Comparison of ENCODE assay signal across 9 cellular contexts in the genomic region with DNA sequence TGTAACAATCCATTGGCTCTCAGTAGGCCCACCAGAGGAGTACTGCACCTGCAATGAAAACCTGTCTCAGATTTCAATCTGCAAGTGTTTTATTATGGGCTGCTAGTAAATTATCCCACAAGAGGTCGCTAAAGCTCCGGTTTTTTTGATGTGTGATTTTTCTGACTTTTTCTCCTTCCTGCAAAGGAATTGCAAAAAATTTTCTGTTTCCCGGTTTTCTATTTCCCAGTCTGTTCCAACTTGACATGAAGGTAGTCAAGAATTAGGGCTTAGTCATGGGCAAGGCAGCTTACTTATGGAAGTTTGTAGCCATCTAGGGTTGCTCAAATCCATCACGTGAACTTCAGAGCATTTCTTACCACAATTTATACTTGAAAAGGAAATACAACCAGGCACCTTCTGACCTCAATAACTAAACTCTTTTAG. TPM values are rescaled to one million over a fixed set of nuclear protein-coding genes. Genes with fewer than 3 reads are reported as not detected.
A peak's percentile ranks its signal among the peaks of the same experiment; 100 is the strongest.
DNase-seq lines count a peak whose midpoint lies in the region; ATAC-seq and TF ChIP-seq lines count a peak whose summit lies in the region.
"Had no signal": no experiment of that assay in that cellular context is flagged by ENCODE, and none has a peak within 500 bp of the region (broad histone marks: within the 10 kb centered on the region; RNA-seq: fewer than 3 reads in every experiment).

No MANE protein-coding gene starts in this region.

- RAD21 ChIA-PET in HCT116 (lab: Charles Lee; ENCODE audit: low non-redundant PET in 1 of 2, low total read pairs in 2 of 2, uncharacterized antibody in 2 of 2, unreplicated experiment in 2 of 2), result interaction anchor here (1.0 to 1.5 kb wide), 2 partner anchors 374 kb away, joined by 3 to 6 read pairs; no protein-coding TSS in a partner anchor

- no peaks in the 10 kb centered on the region for H3K79me2 ChIP-seq in HCT116 (ENCODE audit: insufficient read depth, low read length)

- no peak overlapping the region for H2AFZ ChIP-seq in HCT116 (ENCODE audit: low read depth, low read length, poor library complexity, severe bottlenecking)

- CTCF ChIA-PET in HCT116 (lab: Charles Lee), result interaction anchor here (0.8 to 3.6 kb wide), 11 partner anchors 8 to 781 kb away, joined by 3 to 24 read pairs (median 5); no protein-coding TSS in a partner anchor

- ATAC-seq in HCT116, result peak; percentile 74
- ATAC-seq in left lobe of liver, result peak; percentile 80
- ATAC-seq in upper lobe of left lung (ENCODE audit: low FRiP score in 2 of 2), result peak in 1 of 2 donors; percentile 66
- ATAC-seq: stimulated activated effector memory CD8-positive, alpha-beta T cell treated with anti-CD3 and anti-CD28 coated beads, Interleukin-12 subunit alpha, Interleukin-12 subunit beta, amount 100 ng/mL, for 72 hours had no signal

- H3K27me3 ChIP-seq in HCT116 (ENCODE audit: insufficient read depth, low read length), result no peaks in the 10 kb centered on the region
- H3K27me3 ChIP-seq in upper lobe of left lung, result no peaks in the 10 kb centered on the region

- no peaks in the 10 kb centered on the region for H3K9me2 ChIP-seq in HCT116 (ENCODE audit: insufficient read depth)

- H3K9ac ChIP-seq in HCT116 (ENCODE audit: low read length), result no peak overlapping the region

- peak overlapping the region; percentile 3; the same call in 1 of the 2 replicates for H3K4me2 ChIP-seq in HCT116 (ENCODE audit: low read length)

- no peaks in the 10 kb centered on the region for H4K20me1 ChIP-seq in HCT116 (ENCODE audit: insufficient read depth)

- H3K27ac ChIP-seq in HCT116 (ENCODE audit: low read depth, low read length), result no peak overlapping the region
- H3K27ac ChIP-seq in upper lobe of left lung, result no peak overlapping the region

- peak; percentile 80 for TF ChIP-seq RAD21 in HCT116 (IDR thresholded peaks at IDR 0.05; ENCODE audit: low read depth)

- no peaks in the 10 kb centered on the region for H3K36me3 ChIP-seq in HCT116 (ENCODE audit: control insufficient read depth in 1 of 2, insufficient read depth in 2 of 2, low read length in 2 of 2)
- no peaks in the 10 kb centered on the region for H3K36me3 ChIP-seq in upper lobe of left lung

- TF ChIP-seq POLR2A in HCT116 (IDR thresholded peaks at IDR 0.05; ENCODE audit: borderline replicate concordance, extremely low read depth, insufficient read depth, insufficient read length) (no peak), upper lobe of left lung (IDR thresholded peaks at IDR 0.05) (no peak)

- H3K4me1 ChIP-seq in HCT116 (ENCODE audit: control insufficient read depth in 1 of 2, insufficient read depth in 2 of 2, low read length in 2 of 2) (peaks cover 0 to 14% of the 10 kb centered on the region in 2 experiments; a peak in 2 of 4 replicates), upper lobe of left lung (no peaks in the 10 kb centered on the region)

- intact Hi-C loops in HCT116 (cut with micrococcal nuclease), result loop anchor here (1.0 to 10.0 kb wide), 6 partner anchors 85 to 1019 kb away; partner anchors contain the start of gene MAP7

- H3K4me3 ChIP-seq in HCT116 (replicated peaks in 1 of 2; ENCODE audit: low read depth in 1 of 2, low read length in 2 of 2) (no peak overlapping the region), upper lobe of left lung (no peak overlapping the region)

- no peak for TF ChIP-seq EP300 in upper lobe of left lung (IDR thresholded peaks at IDR 0.05)

- peak; percentile 61 to 79 (median 74); a peak in 5 of 6 replicates for TF ChIP-seq CTCF in HCT116 (IDR thresholded peaks at IDR 0.05 in 2 of 3, conservative IDR thresholded peaks at IDR 0.05 in 1 of 3; ENCODE audit: borderline replicate concordance in 1 of 3, insufficient read depth in 1 of 3, low read depth in 2 of 3, low read length in 2 of 3)
- peak in 5 of 6 experiments; percentile 18 to 60 (median 44) for TF ChIP-seq CTCF in upper lobe of left lung (IDR thresholded peaks at IDR 0.05)

- 5 to 8% methylated on average over 4 of the region's 4 CpGs for WGBS in upper lobe of left lung, 2 donors

- H3K9me3 ChIP-seq in HCT116 (ENCODE audit: control insufficient read depth in 1 of 2, insufficient read depth in 1 of 2, low read depth in 1 of 2, low read length in 2 of 2), result no peaks in the 10 kb centered on the region
- no peaks in the 10 kb centered on the region for H3K9me3 ChIP-seq in upper lobe of left lung

- DNase-seq in NCI-H1436 (lab: John Stamatoyannopoulos, UW) (peak; percentile 42), NCI-H1436 treated with DMSO at 0.1 percent for 48 hours (lab: John Stamatoyannopoulos, UW) (no peak), HCT116 (ENCODE audit: low read depth, low spot score) (peak; percentile 31), NCI-H82 (lab: John Stamatoyannopoulos, UW) (peak; percentile 52), brain pericyte (ENCODE audit: low read depth, low spot score) (peak; percentile 7), left lobe of liver (ENCODE audit: low spot score) (no peak), upper lobe of left lung (no peak)
- DNase-seq in activated naive CD4-positive, alpha-beta T cell treated with anti-CD3 and anti-CD28 coated beads, Interleukin-2, amount 50 U/mL, for 16 hours, result no peak

- no TSS peak for BruUV-seq in HCT116 (replicated peaks; lab: Mats Ljungman, UMichigan)

- POLR2A ChIA-PET in HCT116 (lab: Charles Lee), result no interaction called here

TF ChIP-seq in HCT116, 20 proteins besides CTCF, POLR2A, EP300 and RAD21 (continues in another document):
- TF ChIP-seq EZH2phosphoT487 (IDR thresholded peaks at IDR 0.05; ENCODE audit: borderline replicate concordance), result no peak
- TF ChIP-seq EZH2 (IDR thresholded peaks at IDR 0.05), result no peak
- TF ChIP-seq CEBPB (IDR thresholded peaks at IDR 0.05; ENCODE audit: low read depth), result no peak
- TF ChIP-seq, protein P1, sequence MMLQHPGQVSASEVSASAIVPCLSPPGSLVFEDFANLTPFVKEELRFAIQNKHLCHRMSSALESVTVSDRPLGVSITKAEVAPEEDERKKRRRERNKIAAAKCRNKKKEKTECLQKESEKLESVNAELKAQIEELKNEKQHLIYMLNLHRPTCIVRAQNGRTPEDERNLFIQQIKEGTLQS (IDR thresholded peaks at IDR 0.05), result no peak
- TF ChIP-seq EGR1 (IDR thresholded peaks at IDR 0.05; ENCODE audit: low read depth), result no peak
- no peak for TF ChIP-seq FOSL1 (IDR thresholded peaks at IDR 0.05; ENCODE audit: low read depth)
- TF ChIP-seq JUND (IDR thresholded peaks at IDR 0.05), result no peak
- no peak for TF ChIP-seq POLR2AphosphoS5 (IDR thresholded peaks at IDR 0.05; ENCODE audit: low read depth, low read length)
- no peak for TF ChIP-seq CBX3 (IDR thresholded peaks at IDR 0.05; ENCODE audit: low read depth)
- no peak for TF ChIP-seq SIN3A (IDR thresholded peaks at IDR 0.05; ENCODE audit: low read depth)
- TF ChIP-seq SP1 (IDR thresholded peaks at IDR 0.05; ENCODE audit: low read depth), result no peak
- TF ChIP-seq ZFX (IDR thresholded peaks at IDR 0.05), result no peak
- no peak for TF ChIP-seq ELF1 (IDR thresholded peaks at IDR 0.05; ENCODE audit: borderline replicate concordance, low read depth)
- TF ChIP-seq REST (IDR thresholded peaks at IDR 0.05; ENCODE audit: low read depth), result no peak
- no peak for TF ChIP-seq YY1 (IDR thresholded peaks at IDR 0.05; ENCODE audit: extremely low read depth, insufficient replicate concordance, low read depth, low read length)
- no peak for TF ChIP-seq ZNF274 (IDR thresholded peaks at IDR 0.05; ENCODE audit: low read depth, low read length)
- no peak for TF ChIP-seq ZBTB33 (IDR thresholded peaks at IDR 0.05; ENCODE audit: extremely low read depth, insufficient replicate concordance, low read length)

RNA-seq across cellular contexts. Expression of gene AHI1, which starts 38.5 kb away (rescaled TPM):
- total RNA-seq in HCT116 (2021; ENCODE audit: unreplicated experiment), result 29.6 TPM
- 12.6 and 14.4 TPM in 2 replicates for polyA plus RNA-seq in HCT116 (2012)
- total RNA-seq in left lobe of liver, result 10.2 TPM
- total RNA-seq in upper lobe of left lung, result 10 to 100 TPM; 17.1 to 57.6 (median 40.3) TPM

Comparison
In these comparisons a context has a peak if more than half of its experiments do, and no peak if none do; other contexts are left out.
1. DNase-seq: peak in NCI-H1436 (single experiment), HCT116 (single experiment), NCI-H82 (single experiment) and brain pericyte (single experiment); none in NCI-H1436 treated with DMSO at 0.1 percent for 48 hours (single experiment), left lobe of liver (single experiment), upper lobe of left lung (0 of 2) and activated naive CD4-positive, alpha-beta T cell treated with anti-CD3 and anti-CD28 coated beads, Interleukin-2, amount 50 U/mL, for 16 hours (single experiment).